28 cellular contexts compared by ENCODE assay signal in the genomic region with DNA sequence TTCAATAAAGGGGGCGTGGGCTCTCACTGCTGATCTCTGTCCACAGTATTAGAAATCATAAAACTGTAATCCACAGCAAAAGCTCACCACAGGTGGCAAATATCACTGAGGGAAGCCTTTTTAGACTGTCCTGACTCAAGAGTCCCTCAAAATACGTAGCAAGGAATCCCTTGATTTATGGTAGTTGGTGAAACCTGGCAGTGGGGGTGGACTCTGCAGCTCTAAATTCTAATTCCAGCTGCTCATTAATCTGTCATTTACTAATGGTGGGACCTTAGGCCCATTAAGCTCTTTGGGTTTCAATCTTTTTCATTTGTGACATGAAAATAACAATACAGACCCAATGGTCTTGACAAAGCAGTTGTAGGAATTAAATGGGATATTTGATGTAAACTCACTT.
"Had no signal": no experiment of that assay in that cellular context is flagged by ENCODE, and none has a peak within 500 bp of the region (broad histone marks: within the 10 kb centered on the region; RNA-seq: fewer than 3 reads in every experiment).

No MANE protein-coding gene starts in this region.

- H3K27me3 Mint-ChIP-seq: dendritic cell treated with granulocyte-macrophage colony-stimulating factor and Interleukin-4, amounts not matched to agents 40 ng/mL and 50 ng/mL, for 4 days; effector memory CD8-positive, alpha-beta T cell; naive B cell had no signal

- H3K27me3 ChIP-seq: heart left ventricle, hepatocyte, left lung had no signal

- FAIRE-seq: endometrium, kidney had no signal

- ATAC-seq: effector memory CD8-positive, alpha-beta T cell; esophagus mucosa; gastrocnemius medialis; heart left ventricle; left colon; left lung; left ventricle myocardium superior; lower lobe of right lung; mucosa of descending colon had no signal

- H3K9me3 ChIP-seq: esophagus squamous epithelium, gastrocnemius medialis, heart left ventricle, left lung, lower lobe of right lung, mucosa of descending colon had no signal

- H3K27ac ChIP-seq: coronary artery, epithelial cell of prostate, esophagus squamous epithelium, gastrocnemius medialis, heart left ventricle, hepatocyte, left lung, lower lobe of right lung had no signal

- H3K9me3 Mint-ChIP-seq: dendritic cell treated with granulocyte-macrophage colony-stimulating factor and Interleukin-4, amounts not matched to agents 40 ng/mL and 50 ng/mL, for 4 days; effector memory CD8-positive, alpha-beta T cell; endodermal cell; immature natural killer cell; mesothelial cell of epicardium; naive B cell had no signal

- DNase-seq: effector CD8-positive, alpha-beta T cell; effector memory CD8-positive, alpha-beta T cell; endodermal cell; erythroblast; esophagus squamous epithelium; foreskin fibroblast; foreskin melanocyte; gastrocnemius medialis; heart left ventricle; hypothalamus; immature natural killer cell; islet precursor cell; kidney; kidney glomerular epithelial cell; left colon; left lung; left ventricle myocardium superior; lower lobe of right lung; mesenchymal stem cell; mucosa of descending colon; naive B cell had no signal

- H3K4me1 ChIP-seq: esophagus squamous epithelium, heart left ventricle, left lung, lower lobe of right lung had no signal

- H3K4me1 Mint-ChIP-seq: mesothelial cell of epicardium had no signal

- H3K36me3 Mint-ChIP-seq: immature natural killer cell, mesothelial cell of epicardium, naive B cell had no signal

- H3K4me3 ChIP-seq: coronary artery, esophagus squamous epithelium, gastrocnemius medialis, heart left ventricle, hepatocyte, left lung, lower lobe of right lung, mucosa of descending colon had no signal

- H3K4me3 Mint-ChIP-seq: dendritic cell treated with granulocyte-macrophage colony-stimulating factor and Interleukin-4, amounts not matched to agents 40 ng/mL and 50 ng/mL, for 4 days; effector memory CD8-positive, alpha-beta T cell; endodermal cell; immature natural killer cell; mesothelial cell of epicardium; naive B cell had no signal

- H3K36me3 ChIP-seq: esophagus squamous epithelium, gastrocnemius medialis, heart left ventricle, left lung, lower lobe of right lung had no signal

- H3K27ac Mint-ChIP-seq: dendritic cell treated with granulocyte-macrophage colony-stimulating factor and Interleukin-4, amounts not matched to agents 40 ng/mL and 50 ng/mL, for 4 days; effector memory CD8-positive, alpha-beta T cell; endodermal cell; immature natural killer cell; mesothelial cell of epicardium; naive B cell had no signal
